8 cellular contexts compared by ENCODE assay signal in the genomic region with DNA sequence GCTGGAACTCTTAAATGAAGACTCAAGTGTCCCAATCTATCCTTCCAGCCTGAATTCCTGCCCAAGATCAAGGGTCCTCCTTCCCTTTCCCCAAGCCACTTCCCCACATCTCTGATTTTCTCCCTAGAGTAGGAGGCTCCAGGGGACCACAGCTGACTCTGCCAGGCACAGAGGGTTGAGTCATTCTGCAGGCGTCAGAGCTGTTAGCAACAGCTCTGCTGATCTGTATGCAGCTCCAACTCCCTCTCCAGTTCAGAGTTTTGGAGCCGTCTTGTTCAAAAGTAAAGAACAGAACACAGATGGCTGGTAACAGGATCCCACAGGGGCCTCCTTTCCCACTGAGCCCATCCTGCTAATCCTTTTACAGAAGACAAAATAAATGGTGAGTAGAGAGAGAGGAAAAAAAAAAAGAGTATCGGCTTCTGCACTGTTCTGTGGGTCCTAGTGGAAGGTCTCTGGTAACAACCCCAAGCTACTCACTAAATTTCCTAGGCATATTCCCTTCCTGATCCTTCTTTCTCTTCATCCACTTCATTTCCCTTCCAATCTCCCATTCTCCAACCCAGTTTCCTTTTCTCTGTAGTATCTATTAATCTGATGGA. TPM values are rescaled to one million over a fixed set of nuclear protein-coding genes. Genes with fewer than 3 reads are reported as not detected.
DNase-seq lines count a peak whose midpoint lies in the region; ATAC-seq and TF ChIP-seq lines count a peak whose summit lies in the region.

No MANE protein-coding gene starts in this region.

- intact Hi-C loops in CD14-positive monocyte (cut with micrococcal nuclease) (loop anchor here in 1 of 2 donors (10.0 kb wide), 1 partner anchor 68 kb away; no protein-coding TSS in a partner anchor), PC-3 (cut with micrococcal nuclease) (no loop called here)

- H3K9me3 Mint-ChIP-seq in mesothelial cell of epicardium: no peaks in the 10 kb centered on the region
- H3K9me3 Mint-ChIP-seq in CD14-positive monocyte: peaks cover 0 to 2% (median 0%) of the 10 kb centered on the region in 7 donors

- H3K36me3 Mint-ChIP-seq in mesothelial cell of epicardium (no peaks in the 10 kb centered on the region), CD14-positive monocyte (no peaks in the 10 kb centered on the region)

- no peak overlapping the region for H3K4me2 ChIP-seq in PC-3 (ENCODE audit: low read length)

- H3K27me3 ChIP-seq in ectodermal cell (ENCODE audit: control insufficient read depth, insufficient read depth, low read length, poor library complexity, severe bottlenecking) (no peaks in the 10 kb centered on the region), PC-3 (ENCODE audit: low read length) (no peaks in the 10 kb centered on the region)

- H4K20me1 ChIP-seq in PC-3 (ENCODE audit: low read length): no peaks in the 10 kb centered on the region

- no peaks in the 10 kb centered on the region for H3F3A ChIP-seq in PC-3 (ENCODE audit: low read length, unreplicated experiment)

- H3K27me3 Mint-ChIP-seq in mesothelial cell of epicardium (ENCODE audit: low read depth) (no peaks in the 10 kb centered on the region), CD14-positive monocyte (ENCODE audit: low read depth in 3 of 3) (peaks cover 0 to 4% (median 0%) of the 10 kb centered on the region in 3 donors)

- DNase-seq in AG10803 (ENCODE audit: low read depth) (peak; percentile 70), NCI-H524 treated with DMSO at 0.1 percent for 48 hours (lab: John Stamatoyannopoulos, UW) (peak; percentile 99), mesothelial cell of epicardium (ENCODE audit: low spot score in 2 of 2, unreplicated experiment in 2 of 2) (peak in 1 of 2 experiments; percentile 41), CD14-positive monocyte (ENCODE audit: low spot score) (no peak), PC-3 (no peak), SW 1271 (lab: John Stamatoyannopoulos, UW) (no peak)

- CTCF ChIA-PET in PC-3 (lab: Charles Lee): no interaction called here

- H3K4me1 Mint-ChIP-seq in mesothelial cell of epicardium: peaks cover 28% of the 10 kb centered on the region
- H3K4me1 Mint-ChIP-seq in CD14-positive monocyte: peaks cover 6% of the 10 kb centered on the region

- WGBS in ectodermal cell, 2 experiments: 4% methylated on average over 3 of the region's 3 CpGs

- no peak for TF ChIP-seq CTCF in AG10803 (conservative IDR thresholded peaks at IDR 0.05; ENCODE audit: low read length)
- no peak for TF ChIP-seq CTCF in mesothelial cell of epicardium (IDR thresholded peaks at IDR 0.05; ENCODE audit: unreplicated experiment)
- TF ChIP-seq CTCF in CD14-positive monocyte (IDR thresholded peaks at IDR 0.05): no peak
- TF ChIP-seq CTCF in PC-3 (conservative IDR thresholded peaks at IDR 0.05; ENCODE audit: low read depth, low read length): no peak

- H2AFZ ChIP-seq in PC-3 (ENCODE audit: low read length): no peak overlapping the region

- H3K4me1 ChIP-seq in ectodermal cell (ENCODE audit: control insufficient read depth, insufficient read depth, low read length): peaks cover 31% of the 10 kb centered on the region
- no peaks in the 10 kb centered on the region; the same call in 1 of the 2 replicates for H3K4me1 ChIP-seq in PC-3 (ENCODE audit: insufficient read depth, low read length)

- peak overlapping the region; percentile 68 for H3K27ac Mint-ChIP-seq in mesothelial cell of epicardium
- H3K27ac Mint-ChIP-seq in CD14-positive monocyte: no peak overlapping the region

- no peak overlapping the region for H3K9ac ChIP-seq in PC-3 (ENCODE audit: low read length)

- H3K9me3 ChIP-seq in ectodermal cell (ENCODE audit: control insufficient read depth, low read length) (no peaks in the 10 kb centered on the region), PC-3 (ENCODE audit: low read length) (no peaks in the 10 kb centered on the region)

- no peaks in the 10 kb centered on the region for H3K36me3 ChIP-seq in ectodermal cell (ENCODE audit: control insufficient read depth, insufficient read depth, low read length)
- no peaks in the 10 kb centered on the region for H3K36me3 ChIP-seq in PC-3 (ENCODE audit: low read depth, low read length)

- no TSS peak for BruUV-seq in PC-3 (replicated peaks; lab: Mats Ljungman, UMichigan)

- no peak for ATAC-seq in PC-3
- no peak for ATAC-seq in HG03354 (IDR thresholded peaks at IDR 0.05; ENCODE audit: poor library complexity, severe bottlenecking, unreplicated experiment)

- POLR2A ChIA-PET in PC-3 (lab: Charles Lee; ENCODE audit: unreplicated experiment): no interaction called here

- H3K4me3 ChIP-seq in AG10803 (ENCODE audit: low read length) (no peak overlapping the region), ectodermal cell (ENCODE audit: insufficient read depth, low read depth, low read length) (no peak overlapping the region), PC-3 (ENCODE audit: low read length) (no peak overlapping the region)

- no peaks in the 10 kb centered on the region for H3K9me2 ChIP-seq in PC-3 (replicated peaks; ENCODE audit: low read length)

- peak overlapping the region; percentile 81 for H3K27ac ChIP-seq in ectodermal cell (ENCODE audit: insufficient read depth, low read depth, low read length, poor library complexity, severe bottlenecking)
- no peak overlapping the region for H3K27ac ChIP-seq in PC-3 (ENCODE audit: low read length)

- no peak overlapping the region for H3K4me3 Mint-ChIP-seq in mesothelial cell of epicardium
- no peak overlapping the region for H3K4me3 Mint-ChIP-seq in CD14-positive monocyte

- no peaks in the 10 kb centered on the region for H3K79me2 ChIP-seq in PC-3 (ENCODE audit: low read length)

RNA-seq across cellular contexts. Expression of gene TAOK1, which starts 13.4 kb away (rescaled TPM):
- 43.7 TPM for polyA plus RNA-seq in ectodermal cell (2013, experiment 1 of 4)
- 55.5 TPM for polyA plus RNA-seq in ectodermal cell (2013, experiment 2 of 4)
- 32.4 TPM for polyA plus RNA-seq in ectodermal cell (2013, experiment 3 of 4)
- 42.9 TPM for polyA plus RNA-seq in ectodermal cell (2013, experiment 4 of 4)
- total RNA-seq in mesothelial cell of epicardium (84.7 to 92.1 TPM (median 86.7 TPM) in 3 replicates), PC-3 (2014; rRNA removed) (17.3 and 21.3 TPM in 2 replicates)
- 1 to 10 TPM; 2.4 to 4.8 TPM for polyA plus RNA-seq in CD14-positive monocyte

Comparison
In these comparisons a context has a peak if more than half of its experiments do, and no peak if none do; other contexts are left out.
1. DNase-seq: peak in AG10803 (single experiment) and NCI-H524 treated with DMSO at 0.1 percent for 48 hours (single experiment); none in CD14-positive monocyte (single experiment), PC-3 (single experiment) and SW 1271 (0 of 2).